Comparison of ENCODE assay signal across 1 cellular context in the genomic region with DNA sequence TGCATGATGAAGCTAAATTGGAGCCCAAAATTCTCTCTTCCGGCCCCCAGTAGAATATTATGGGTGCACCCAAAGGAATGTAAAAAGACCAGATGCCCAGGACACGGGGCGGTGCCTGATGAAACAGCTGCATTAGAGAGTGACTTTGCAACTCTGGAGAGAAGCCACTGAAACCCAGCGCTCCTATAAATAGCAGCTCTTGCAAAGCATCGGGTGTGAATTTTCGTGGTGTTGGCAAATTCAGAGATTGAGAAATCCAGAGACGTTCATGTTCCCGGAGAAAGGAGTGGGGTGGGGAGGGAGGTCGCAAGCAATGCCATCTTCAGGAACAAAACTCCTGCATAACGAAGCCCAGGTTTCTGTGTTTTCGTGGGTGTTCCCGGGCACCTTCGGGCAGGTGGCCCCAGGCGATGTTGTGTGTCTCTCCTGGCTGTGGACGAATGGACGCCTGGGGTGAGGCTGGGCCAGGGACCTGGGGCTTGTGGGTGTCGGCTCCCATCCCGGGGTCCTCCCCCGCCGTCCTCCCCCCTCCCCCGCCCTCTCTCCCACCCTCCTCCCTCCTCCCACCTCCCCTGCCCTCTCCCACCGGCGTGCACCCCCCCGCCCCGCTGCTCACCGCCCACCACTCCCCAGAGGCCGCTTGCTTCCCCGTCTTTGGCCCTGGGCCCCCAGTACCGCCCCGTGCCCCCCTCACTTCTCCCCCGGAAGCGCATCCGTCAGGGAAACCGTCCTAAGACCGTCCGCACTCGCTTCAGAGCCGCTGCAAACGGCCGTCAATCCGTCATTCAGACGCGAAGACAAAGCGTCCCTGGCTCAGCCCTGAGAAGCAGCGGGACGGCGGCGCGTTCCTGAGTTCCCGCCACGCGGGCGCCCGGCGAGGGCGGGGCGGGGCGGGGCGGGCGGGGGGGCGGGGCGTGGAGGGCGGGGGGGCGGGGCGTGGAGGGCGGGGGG.
TF ChIP-seq lines count a peak whose summit lies in the region.

No MANE protein-coding gene starts in this region.

TF ChIP-seq in K562, 482 proteins besides CTCF, POLR2A, EP300 and RAD21 (continued from another document):
- TF ChIP-seq, protein P1, sequence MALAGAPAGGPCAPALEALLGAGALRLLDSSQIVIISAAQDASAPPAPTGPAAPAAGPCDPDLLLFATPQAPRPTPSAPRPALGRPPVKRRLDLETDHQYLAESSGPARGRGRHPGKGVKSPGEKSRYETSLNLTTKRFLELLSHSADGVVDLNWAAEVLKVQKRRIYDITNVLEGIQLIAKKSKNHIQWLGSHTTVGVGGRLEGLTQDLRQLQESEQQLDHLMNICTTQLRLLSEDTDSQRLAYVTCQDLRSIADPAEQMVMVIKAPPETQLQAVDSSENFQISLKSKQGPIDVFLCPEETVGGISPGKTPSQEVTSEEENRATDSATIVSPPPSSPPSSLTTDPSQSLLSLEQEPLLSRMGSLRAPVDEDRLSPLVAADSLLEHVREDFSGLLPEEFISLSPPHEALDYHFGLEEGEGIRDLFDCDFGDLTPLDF (CRISPR knock-in tag; IDR thresholded peaks at IDR 0.05), result no peak
- TF ChIP-seq RBFOX2 (IDR thresholded peaks at IDR 0.05; ENCODE audit: low read depth, low read length) (peak; percentile 72), MAZ (CRISPR knock-in tag; conservative IDR thresholded peaks at IDR 0.05 in 1 of 2, IDR thresholded peaks at IDR 0.05 in 1 of 2) (peak; percentile 35 to 56; a peak in 2 of 4 replicates), TBP (optimal IDR thresholded peaks at IDR 0.05; ENCODE audit: low read depth, low read length) (peak; percentile 18), MEF2D (tag; conservative IDR thresholded peaks at IDR 0.05; ENCODE audit: low read depth) (peak; percentile 73), CREB1 (IDR thresholded peaks at IDR 0.05) (peak; percentile 23; the same call in 1 of the 2 replicates), CREB1 (CRISPR knock-in tag; IDR thresholded peaks at IDR 0.05) (no peak), HEY1 (CRISPR knock-in tag; IDR thresholded peaks at IDR 0.05; ENCODE audit: borderline replicate concordance) (no peak), KDM4B (IDR thresholded peaks at IDR 0.05; ENCODE audit: borderline replicate concordance in 2 of 2, low read depth in 1 of 2) (no peak), ZNF143 (CRISPR knock-in tag; IDR thresholded peaks at IDR 0.05) (no peak), CEBPB (tag; IDR thresholded peaks at IDR 0.05) (peak; percentile 66; the same call in 1 of the 2 replicates), ZNF121 (CRISPR knock-in tag; conservative IDR thresholded peaks at IDR 0.05) (no peak)
- TF ChIP-seq, protein P2, sequence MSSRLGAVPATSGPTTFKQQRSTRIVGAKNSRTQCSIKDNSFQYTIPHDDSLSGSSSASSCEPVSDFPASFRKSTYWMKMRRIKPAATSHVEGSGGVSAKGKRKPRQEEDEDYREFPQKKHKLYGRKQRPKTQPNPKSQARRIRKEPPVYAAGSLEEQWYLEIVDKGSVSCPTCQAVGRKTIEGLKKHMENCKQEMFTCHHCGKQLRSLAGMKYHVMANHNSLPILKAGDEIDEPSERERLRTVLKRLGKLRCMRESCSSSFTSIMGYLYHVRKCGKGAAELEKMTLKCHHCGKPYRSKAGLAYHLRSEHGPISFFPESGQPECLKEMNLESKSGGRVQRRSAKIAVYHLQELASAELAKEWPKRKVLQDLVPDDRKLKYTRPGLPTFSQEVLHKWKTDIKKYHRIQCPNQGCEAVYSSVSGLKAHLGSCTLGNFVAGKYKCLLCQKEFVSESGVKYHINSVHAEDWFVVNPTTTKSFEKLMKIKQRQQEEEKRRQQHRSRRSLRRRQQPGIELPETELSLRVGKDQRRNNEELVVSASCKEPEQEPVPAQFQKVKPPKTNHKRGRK (tag; IDR thresholded peaks at IDR 0.05), result no peak
- TF ChIP-seq, protein P3, sequence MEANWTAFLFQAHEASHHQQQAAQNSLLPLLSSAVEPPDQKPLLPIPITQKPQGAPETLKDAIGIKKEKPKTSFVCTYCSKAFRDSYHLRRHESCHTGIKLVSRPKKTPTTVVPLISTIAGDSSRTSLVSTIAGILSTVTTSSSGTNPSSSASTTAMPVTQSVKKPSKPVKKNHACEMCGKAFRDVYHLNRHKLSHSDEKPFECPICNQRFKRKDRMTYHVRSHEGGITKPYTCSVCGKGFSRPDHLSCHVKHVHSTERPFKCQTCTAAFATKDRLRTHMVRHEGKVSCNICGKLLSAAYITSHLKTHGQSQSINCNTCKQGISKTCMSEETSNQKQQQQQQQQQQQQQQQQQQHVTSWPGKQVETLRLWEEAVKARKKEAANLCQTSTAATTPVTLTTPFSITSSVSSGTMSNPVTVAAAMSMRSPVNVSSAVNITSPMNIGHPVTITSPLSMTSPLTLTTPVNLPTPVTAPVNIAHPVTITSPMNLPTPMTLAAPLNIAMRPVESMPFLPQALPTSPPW (CRISPR knock-in tag; IDR thresholded peaks at IDR 0.05), result peak; percentile 90
- TF ChIP-seq, protein P4, sequence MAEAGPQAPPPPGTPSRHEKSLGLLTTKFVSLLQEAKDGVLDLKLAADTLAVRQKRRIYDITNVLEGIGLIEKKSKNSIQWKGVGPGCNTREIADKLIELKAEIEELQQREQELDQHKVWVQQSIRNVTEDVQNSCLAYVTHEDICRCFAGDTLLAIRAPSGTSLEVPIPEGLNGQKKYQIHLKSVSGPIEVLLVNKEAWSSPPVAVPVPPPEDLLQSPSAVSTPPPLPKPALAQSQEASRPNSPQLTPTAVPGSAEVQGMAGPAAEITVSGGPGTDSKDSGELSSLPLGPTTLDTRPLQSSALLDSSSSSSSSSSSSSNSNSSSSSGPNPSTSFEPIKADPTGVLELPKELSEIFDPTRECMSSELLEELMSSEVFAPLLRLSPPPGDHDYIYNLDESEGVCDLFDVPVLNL (CRISPR knock-in tag; IDR thresholded peaks at IDR 0.05; ENCODE audit: low read depth), result 0 out of 2 replicates have a peak, but pooled peaks have one; percentile 23
- TF ChIP-seq, protein P5, sequence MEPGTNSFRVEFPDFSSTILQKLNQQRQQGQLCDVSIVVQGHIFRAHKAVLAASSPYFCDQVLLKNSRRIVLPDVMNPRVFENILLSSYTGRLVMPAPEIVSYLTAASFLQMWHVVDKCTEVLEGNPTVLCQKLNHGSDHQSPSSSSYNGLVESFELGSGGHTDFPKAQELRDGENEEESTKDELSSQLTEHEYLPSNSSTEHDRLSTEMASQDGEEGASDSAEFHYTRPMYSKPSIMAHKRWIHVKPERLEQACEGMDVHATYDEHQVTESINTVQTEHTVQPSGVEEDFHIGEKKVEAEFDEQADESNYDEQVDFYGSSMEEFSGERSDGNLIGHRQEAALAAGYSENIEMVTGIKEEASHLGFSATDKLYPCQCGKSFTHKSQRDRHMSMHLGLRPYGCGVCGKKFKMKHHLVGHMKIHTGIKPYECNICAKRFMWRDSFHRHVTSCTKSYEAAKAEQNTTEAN (CRISPR knock-in tag; IDR thresholded peaks at IDR 0.05), result no peak
- TF ChIP-seq, protein P6, sequence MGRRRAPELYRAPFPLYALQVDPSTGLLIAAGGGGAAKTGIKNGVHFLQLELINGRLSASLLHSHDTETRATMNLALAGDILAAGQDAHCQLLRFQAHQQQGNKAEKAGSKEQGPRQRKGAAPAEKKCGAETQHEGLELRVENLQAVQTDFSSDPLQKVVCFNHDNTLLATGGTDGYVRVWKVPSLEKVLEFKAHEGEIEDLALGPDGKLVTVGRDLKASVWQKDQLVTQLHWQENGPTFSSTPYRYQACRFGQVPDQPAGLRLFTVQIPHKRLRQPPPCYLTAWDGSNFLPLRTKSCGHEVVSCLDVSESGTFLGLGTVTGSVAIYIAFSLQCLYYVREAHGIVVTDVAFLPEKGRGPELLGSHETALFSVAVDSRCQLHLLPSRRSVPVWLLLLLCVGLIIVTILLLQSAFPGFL (CRISPR knock-in tag; IDR thresholded peaks at IDR 0.05), result no peak
